In the genomic region with DNA sequence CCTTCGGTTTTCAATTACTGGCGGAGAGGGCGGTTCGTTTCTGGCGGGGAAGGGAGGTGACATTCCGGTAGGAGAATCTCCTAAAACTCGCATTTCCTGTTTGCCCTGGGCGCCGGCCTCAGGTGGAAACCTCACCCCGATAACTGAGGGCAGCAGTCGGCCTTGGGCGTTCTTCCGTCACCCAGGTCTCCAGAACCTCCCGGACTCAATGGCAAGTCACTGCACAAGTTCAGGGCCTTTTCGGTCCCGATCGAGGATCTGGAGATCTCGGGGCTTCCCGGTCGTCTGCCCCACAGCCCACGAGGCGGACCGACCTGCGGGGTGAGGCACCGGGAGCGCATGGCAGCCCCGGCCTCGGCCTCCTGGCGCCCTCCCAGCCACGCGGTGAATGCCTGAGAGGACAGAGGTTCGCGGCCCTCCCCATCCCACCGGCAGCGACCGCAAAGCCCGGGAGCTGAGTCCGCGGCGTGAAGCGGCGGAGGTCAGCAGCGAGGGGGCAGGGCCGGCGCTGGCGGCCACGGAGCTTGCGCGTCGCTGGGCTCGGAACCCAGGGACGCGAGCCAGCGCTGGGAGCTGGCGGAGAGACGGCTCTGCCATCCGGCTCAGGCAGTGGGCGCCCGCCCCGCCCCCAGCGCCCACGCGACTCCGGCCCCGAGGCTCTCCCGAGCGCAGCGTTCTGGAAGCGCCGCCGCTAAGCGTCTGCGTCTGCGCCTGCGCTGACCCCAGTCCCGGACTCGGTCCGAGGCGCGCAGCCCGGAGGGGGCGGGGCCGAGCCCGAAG, we compare ENCODE assay signal across 8 cellular contexts. TPM values are rescaled to one million over a fixed set of nuclear protein-coding genes. Genes with fewer than 3 reads are reported as not detected.
DNase-seq lines count a peak whose midpoint lies in the region; ATAC-seq and TF ChIP-seq lines count a peak whose summit lies in the region.

No MANE protein-coding gene starts in this region.

- H3K9me3 Mint-ChIP-seq in brain: no peaks in the 10 kb centered on the region

- no peaks in the 10 kb centered on the region for H3K36me3 Mint-ChIP-seq in brain

- H3K4me1 Mint-ChIP-seq in brain: peaks cover 15% of the 10 kb centered on the region

- peak; percentile 74 for ATAC-seq in HG02973 (IDR thresholded peaks at IDR 0.05; ENCODE audit: unreplicated experiment)

- DNase-seq in NCI-H187 (lab: John Stamatoyannopoulos, UW): peak; percentile 61 to 69
- DNase-seq in NCI-H187 treated with DMSO at 0.1 percent for 48 hours (lab: John Stamatoyannopoulos, UW): no peak
- DNase-seq in NCI-H2081 treated with DMSO at 0.1 percent for 48 hours (lab: John Stamatoyannopoulos, UW): peak; percentile 36
- peak; percentile 95 for DNase-seq in UCSD-AML1 (lab: John Stamatoyannopoulos, UW; ENCODE audit: unreplicated experiment)
- DNase-seq in skeletal muscle cell (ENCODE audit: low read depth): peak; percentile 70

- no peak for TF ChIP-seq CTCF in brain (conservative IDR thresholded peaks at IDR 0.05)

- H3K4me3 Mint-ChIP-seq in brain: peak overlapping the region; percentile 77 to 83 (median 80)

- H3K4me3 ChIP-seq in iPS-11a (ENCODE audit: low read depth, low read length) (peak overlapping the region; percentile 72), skeletal muscle cell (ENCODE audit: low read depth, low read length) (peak overlapping the region; percentile 72)

- H3K27me3 Mint-ChIP-seq in brain: peaks cover 9% of the 10 kb centered on the region

- peak overlapping the region in 3 of 5 experiments; percentile 58 to 77 (median 73) for H3K27ac Mint-ChIP-seq in brain

RNA-seq across cellular contexts. Expression of gene SRL, which starts 58.4 kb away (rescaled TPM):
- polyA plus RNA-seq in brain (ENCODE audit: insufficient read depth, low read depth, low replicate concordance): 3.7 TPM
